ENCODE assay signal across 1 cellular context in the genomic region with DNA sequence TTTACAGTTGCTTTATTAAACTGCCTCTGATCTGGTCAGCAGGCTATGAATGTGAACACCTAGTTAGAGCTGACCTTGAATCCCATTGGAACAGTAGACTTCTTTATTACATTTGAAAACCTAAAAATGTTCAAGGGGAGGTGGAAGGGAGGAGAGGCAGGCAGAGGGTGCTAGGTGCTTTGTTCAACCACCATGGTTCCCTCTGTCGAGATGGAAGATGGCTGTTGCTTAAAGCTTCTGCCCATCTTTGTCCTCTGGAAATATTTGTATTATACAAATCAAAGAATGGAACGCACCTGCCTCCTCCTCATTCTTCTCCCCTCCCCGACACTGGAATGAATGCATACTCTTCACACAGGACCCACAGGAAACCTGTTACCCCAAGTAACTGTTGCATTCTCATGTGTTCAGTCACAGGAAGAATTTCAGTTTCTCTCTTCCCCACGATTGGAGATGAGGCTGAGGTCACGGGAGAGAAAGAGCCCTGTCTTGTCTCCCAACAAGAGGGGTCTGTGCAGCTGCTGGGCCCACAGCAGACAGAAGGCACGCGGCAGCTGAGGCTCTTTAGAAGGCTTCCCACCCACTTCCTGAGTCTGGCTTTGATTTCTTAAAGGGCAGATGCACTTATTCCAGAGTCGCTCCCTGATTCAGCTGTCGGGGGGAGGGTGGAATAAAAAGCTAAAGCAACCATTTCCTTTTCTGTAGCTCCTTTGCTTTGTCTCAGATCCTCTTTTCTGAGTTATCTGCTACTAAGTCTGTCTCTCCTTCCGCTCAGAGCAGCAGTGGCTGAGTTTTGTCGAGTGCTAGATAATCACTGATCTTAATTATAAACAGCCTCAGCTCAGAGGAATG.
TF ChIP-seq lines count a peak whose summit lies in the region.

No MANE protein-coding gene starts in this region.

TF ChIP-seq in GM23338, 12 proteins besides CTCF, POLR2A, EP300 and RAD21 (continued from another document):
- TF ChIP-seq, protein P1, sequence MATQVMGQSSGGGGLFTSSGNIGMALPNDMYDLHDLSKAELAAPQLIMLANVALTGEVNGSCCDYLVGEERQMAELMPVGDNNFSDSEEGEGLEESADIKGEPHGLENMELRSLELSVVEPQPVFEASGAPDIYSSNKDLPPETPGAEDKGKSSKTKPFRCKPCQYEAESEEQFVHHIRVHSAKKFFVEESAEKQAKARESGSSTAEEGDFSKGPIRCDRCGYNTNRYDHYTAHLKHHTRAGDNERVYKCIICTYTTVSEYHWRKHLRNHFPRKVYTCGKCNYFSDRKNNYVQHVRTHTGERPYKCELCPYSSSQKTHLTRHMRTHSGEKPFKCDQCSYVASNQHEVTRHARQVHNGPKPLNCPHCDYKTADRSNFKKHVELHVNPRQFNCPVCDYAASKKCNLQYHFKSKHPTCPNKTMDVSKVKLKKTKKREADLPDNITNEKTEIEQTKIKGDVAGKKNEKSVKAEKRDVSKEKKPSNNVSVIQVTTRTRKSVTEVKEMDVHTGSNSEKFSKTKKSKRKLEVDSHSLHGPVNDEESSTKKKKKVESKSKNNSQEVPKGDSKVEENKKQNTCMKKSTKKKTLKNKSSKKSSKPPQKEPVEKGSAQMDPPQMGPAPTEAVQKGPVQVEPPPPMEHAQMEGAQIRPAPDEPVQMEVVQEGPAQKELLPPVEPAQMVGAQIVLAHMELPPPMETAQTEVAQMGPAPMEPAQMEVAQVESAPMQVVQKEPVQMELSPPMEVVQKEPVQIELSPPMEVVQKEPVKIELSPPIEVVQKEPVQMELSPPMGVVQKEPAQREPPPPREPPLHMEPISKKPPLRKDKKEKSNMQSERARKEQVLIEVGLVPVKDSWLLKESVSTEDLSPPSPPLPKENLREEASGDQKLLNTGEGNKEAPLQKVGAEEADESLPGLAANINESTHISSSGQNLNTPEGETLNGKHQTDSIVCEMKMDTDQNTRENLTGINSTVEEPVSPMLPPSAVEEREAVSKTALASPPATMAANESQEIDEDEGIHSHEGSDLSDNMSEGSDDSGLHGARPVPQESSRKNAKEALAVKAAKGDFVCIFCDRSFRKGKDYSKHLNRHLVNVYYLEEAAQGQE (IDR thresholded peaks at IDR 0.05; ENCODE audit: unreplicated experiment): no peak
- no peak for TF ChIP-seq ZNF331 (CRISPR knock-in tag; IDR thresholded peaks at IDR 0.05; ENCODE audit: low read depth)
- TF ChIP-seq ZNF114 (CRISPR knock-in tag; IDR thresholded peaks at IDR 0.05): no peak
- no peak for TF ChIP-seq NANOG (IDR thresholded peaks at IDR 0.05; ENCODE audit: borderline replicate concordance)
- no peak for TF ChIP-seq EZH2phosphoT487 (IDR thresholded peaks at IDR 0.05; ENCODE audit: unreplicated experiment)
